ENCODE assay signal across 8 cellular contexts in the genomic region with DNA sequence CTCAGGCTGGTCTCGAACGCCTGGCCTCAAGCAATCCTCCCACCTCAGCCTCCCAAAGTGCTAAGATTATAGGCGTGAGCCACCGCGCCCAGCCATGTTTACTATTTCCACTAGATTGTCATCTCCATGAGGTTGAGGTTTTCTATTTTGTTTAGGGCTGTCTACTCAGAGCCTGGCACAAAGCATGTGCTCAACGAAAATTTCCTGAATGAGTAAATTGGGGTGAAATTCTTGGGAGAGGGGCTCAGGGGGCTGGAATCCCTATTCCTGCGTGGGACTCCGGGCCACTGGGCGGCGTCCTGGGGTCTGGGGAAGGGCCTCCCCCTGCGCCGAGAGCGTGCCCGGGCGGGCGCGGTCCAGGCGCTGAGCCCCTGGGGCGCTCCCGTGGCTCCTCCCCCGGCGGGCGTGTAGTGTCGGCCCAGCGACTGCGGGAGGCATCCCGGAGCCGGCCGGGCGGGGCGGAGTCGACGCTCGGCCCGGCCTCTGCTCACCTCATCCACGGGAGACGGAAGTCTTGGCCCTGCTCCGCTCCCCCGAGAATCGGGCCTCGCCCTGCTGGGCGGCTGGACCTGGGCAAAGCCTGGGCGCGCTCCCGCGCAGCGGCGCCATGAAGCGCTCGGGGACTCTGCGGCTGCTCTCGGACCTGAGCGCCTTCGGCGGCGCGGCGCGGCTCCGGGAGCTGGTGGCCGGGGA. TPM values are rescaled to one million over a fixed set of nuclear protein-coding genes. Genes with fewer than 3 reads are reported as not detected.
DNase-seq lines count a peak whose midpoint lies in the region; ATAC-seq lines count a peak whose summit lies in the region.

Gene HPS6, plus strand, starts transcription at position 482 of the 693 bp plus-strand sequence. Its CDS starts 126 bp downstream, at position 608.

- H3K4me3 Mint-ChIP-seq in CD4-positive, alpha-beta memory T cell: peak within 1 kb of the TSS; percentile 87 to 92 (median 88)

- POLR2A ChIA-PET in CD4-positive, alpha-beta memory T cell (lab: Charles Lee; ENCODE audit: partially characterized antibody): interaction anchor here (0.9 to 4.3 kb wide), 6 partner anchors 9 to 282 kb away, joined by 3 to 49 read pairs (median 4); partner anchors contain the start of genes ARMH3, LDB1 and NPM3

- peaks cover 0 to 16% of the 10 kb centered on the region in 2 donors for H3K36me3 Mint-ChIP-seq in CD4-positive, alpha-beta memory T cell

- peaks cover 42% of the 10 kb centered on the region for H3K4me1 ChIP-seq in CD4-positive, alpha-beta memory T cell (ENCODE audit: insufficient read depth, low read length)
- H3K4me1 ChIP-seq in endocrine pancreas (ENCODE audit: control insufficient read depth, insufficient read depth, low read length) (no peaks in the 10 kb centered on the region), mesodermal cell (ENCODE audit: control insufficient read depth, insufficient read depth, low read length, poor library complexity, severe bottlenecking) (peaks cover 9% of the 10 kb centered on the region)

- CTCF ChIA-PET in CD4-positive, alpha-beta memory T cell (lab: Charles Lee; ENCODE audit: partially characterized antibody): no interaction called here

- peak within 1 kb of the TSS; percentile 78 for H3K9ac ChIP-seq in endocrine pancreas (ENCODE audit: control insufficient read depth, insufficient read depth, low read length)

- peak; percentile 94 for ATAC-seq in GM19397 (IDR thresholded peaks at IDR 0.05; ENCODE audit: unreplicated experiment)
- peak; percentile 94 for ATAC-seq in HG03571 (IDR thresholded peaks at IDR 0.05; ENCODE audit: unreplicated experiment)

- H3K9me3 Mint-ChIP-seq in CD4-positive, alpha-beta memory T cell: peaks cover 0 to 2% (median 0%) of the 10 kb centered on the region in 8 donors

- intact Hi-C loops in CD4-positive, alpha-beta memory T cell (cut with micrococcal nuclease): loop anchor here (1.0 to 2.0 kb wide), 5 partner anchors 9 to 246 kb away; partner anchors contain the start of genes ARMH3, NOLC1 and OGA

- peaks cover 19 to 39% (median 29%) of the 10 kb centered on the region in 4 donors for H3K4me1 Mint-ChIP-seq in CD4-positive, alpha-beta memory T cell

- H3K27ac ChIP-seq in CD4-positive, alpha-beta memory T cell (ENCODE audit: low read depth, low read length): peak within 1 kb of the TSS; percentile 90
- no peak within 1 kb of the TSS for H3K27ac ChIP-seq in mesodermal cell (ENCODE audit: low read depth, low read length, severe bottlenecking)

- no peaks in the 10 kb centered on the region for H3K36me3 ChIP-seq in CD4-positive, alpha-beta memory T cell (ENCODE audit: insufficient read depth, low read length)
- no peaks in the 10 kb centered on the region for H3K36me3 ChIP-seq in endocrine pancreas (ENCODE audit: control insufficient read depth, insufficient read depth, low read length)
- peaks cover 30% of the 10 kb centered on the region for H3K36me3 ChIP-seq in mesodermal cell (ENCODE audit: control insufficient read depth, insufficient read depth, low read length)

- WGBS in mesodermal cell (ENCODE audit: insufficient coverage in 2 of 2), 2 experiments: 2% methylated on average over 54 to 57 of the region's 61 CpGs

- no peaks in the 10 kb centered on the region for H3K9me3 ChIP-seq in CD4-positive, alpha-beta memory T cell (ENCODE audit: control insufficient read depth in 1 of 2, low read length in 2 of 2)
- H3K9me3 ChIP-seq in endocrine pancreas (ENCODE audit: control insufficient read depth, low read length): no peaks in the 10 kb centered on the region
- H3K9me3 ChIP-seq in mesodermal cell (ENCODE audit: control insufficient read depth, low read length): no peaks in the 10 kb centered on the region

- peak within 1 kb of the TSS; percentile 49 to 57 for H3K4me3 ChIP-seq in CD4-positive, alpha-beta memory T cell (ENCODE audit: low read length in 2 of 2)
- H3K4me3 ChIP-seq in endocrine pancreas (ENCODE audit: control insufficient read depth, insufficient read depth, low read length): no peak within 1 kb of the TSS
- peak within 1 kb of the TSS; percentile 84 for H3K4me3 ChIP-seq in mesodermal cell (ENCODE audit: extremely low read depth, insufficient read depth, low read length, poor library complexity, severe bottlenecking)

- H3K27ac Mint-ChIP-seq in CD4-positive, alpha-beta memory T cell: peak within 1 kb of the TSS; percentile 92 to 99 (median 96)

- no peaks in the 10 kb centered on the region for H3K27me3 Mint-ChIP-seq in CD4-positive, alpha-beta memory T cell

- peak; percentile 86 to 90 (median 88) for DNase-seq in CD4-positive, alpha-beta memory T cell
- peak; percentile 88 for DNase-seq in NOMO-1 treated with dmso at 0.1 percent for 144 hours (lab: John Stamatoyannopoulos, UW; ENCODE audit: unreplicated experiment)
- peak; percentile 72 to 83 (median 83) for DNase-seq in activated CD8-positive, alpha-beta memory T cell treated with anti-CD3 and anti-CD28 coated beads for 48 hours (ENCODE audit: low read depth in 2 of 3, low spot score in 2 of 3)
- peak; percentile 87 to 88 for DNase-seq in stimulated activated CD8-positive, alpha-beta memory T cell treated with anti-CD3 and anti-CD28 coated beads, Interleukin-15, amount 100 ng/mL, for 48 hours (ENCODE audit: low read depth in 2 of 2)

- no peaks in the 10 kb centered on the region for H3K27me3 ChIP-seq in CD4-positive, alpha-beta memory T cell (ENCODE audit: insufficient read depth, low read length)
- H3K27me3 ChIP-seq in endocrine pancreas (ENCODE audit: control insufficient read depth, insufficient read depth, low read length): no peaks in the 10 kb centered on the region

RNA-seq across cellular contexts. Expression of gene HPS6, which starts in this region (rescaled TPM):
- 10 to 100 TPM; 25.1 to 27.9 TPM for total RNA-seq in CD4-positive, alpha-beta memory T cell
- 10 to 100 TPM; 27.0 to 27.1 TPM for polyA plus RNA-seq in CD4-positive, alpha-beta memory T cell
- 13.6 TPM for polyA plus RNA-seq in mesodermal cell (2013, experiment 1 of 2)
- 10.6 TPM for polyA plus RNA-seq in mesodermal cell (2013, experiment 2 of 2)
